In the genomic region with DNA sequence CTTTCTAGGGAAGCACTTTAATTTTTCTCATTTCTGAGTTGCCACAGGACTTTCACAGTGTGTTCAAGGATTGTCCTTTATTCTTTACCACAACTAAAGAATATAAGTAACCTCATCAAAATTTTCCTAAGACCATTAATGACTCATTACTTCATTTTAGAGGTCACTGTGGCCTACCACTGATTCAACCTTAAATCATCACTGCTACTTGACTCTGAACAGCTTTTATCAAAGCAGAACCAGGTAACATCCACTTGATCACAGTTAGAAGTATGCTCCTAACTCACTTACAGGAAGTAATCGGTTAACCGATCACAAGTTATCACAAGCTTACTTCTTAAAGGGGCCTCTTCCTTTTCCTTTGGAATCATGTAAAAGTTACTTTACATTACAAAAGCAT, we compare ENCODE assay signal across 17 cellular contexts. TPM values are rescaled to one million over a fixed set of nuclear protein-coding genes. Genes with fewer than 3 reads are reported as not detected.
DNase-seq lines count a peak whose midpoint lies in the region; ATAC-seq lines count a peak whose summit lies in the region.
"Had no signal": no experiment of that assay in that cellular context is flagged by ENCODE, and none has a peak within 500 bp of the region (broad histone marks: within the 10 kb centered on the region; RNA-seq: fewer than 3 reads in every experiment).

No MANE protein-coding gene starts in this region.

- no peaks in the 10 kb centered on the region for H3K9me3 Mint-ChIP-seq in stimulated activated naive CD8-positive, alpha-beta T cell treated with anti-CD3 and anti-CD28 coated beads, Interleukin-15, amount 100 ng/mL, for 72 hours
- H3K9me3 Mint-ChIP-seq: activated T-cell treated with anti-CD3 and anti-CD28 coated beads, Interleukin-2, amount 50 U/mL, for 4 hours; T-cell had no signal

- H3K27ac Mint-ChIP-seq in stimulated activated naive CD8-positive, alpha-beta T cell treated with anti-CD3 and anti-CD28 coated beads, Interleukin-15, amount 100 ng/mL, for 72 hours, result no peak overlapping the region
- H3K27ac Mint-ChIP-seq: T-cell had no signal

- H3K27me3 Mint-ChIP-seq in stimulated activated naive CD8-positive, alpha-beta T cell treated with anti-CD3 and anti-CD28 coated beads, Interleukin-15, amount 100 ng/mL, for 72 hours, result no peaks in the 10 kb centered on the region
- H3K27me3 Mint-ChIP-seq: T-cell had no signal

- peak; percentile 54 for ATAC-seq in stimulated activated naive CD8-positive, alpha-beta T cell treated with anti-CD3 and anti-CD28 coated beads, Interleukin-15, amount 100 ng/mL, for 72 hours
- ATAC-seq in HG02642 (IDR thresholded peaks at IDR 0.05; ENCODE audit: poor library complexity, unreplicated experiment), result no peak
- ATAC-seq: activated T-cell treated with anti-CD3 and anti-CD28 coated beads, Interleukin-2, amount 50 U/mL, for 4 hours; T-cell had no signal

- DNase-seq in NCI-H510A treated with DMSO at 0.1 percent for 48 hours (lab: John Stamatoyannopoulos, UW) (peak; percentile 27), NCI-H510A (lab: John Stamatoyannopoulos, UW) (no peak), SW480 (ENCODE audit: low spot score) (peak; percentile 95), iris pigment epithelial cell (ENCODE audit: low read depth) (peak; percentile 31), germinal center (ENCODE audit: low spot score) (no peak), cerebellum (ENCODE audit: low spot score) (no peak)
- no peak for DNase-seq in stimulated activated naive CD8-positive, alpha-beta T cell treated with anti-CD3 and anti-CD28 coated beads, Interleukin-15, amount 100 ng/mL, for 72 hours
- DNase-seq: activated CD4-positive, alpha-beta T cell treated with anti-CD3 and anti-CD28 coated beads for 48 hours; activated T-cell treated with anti-CD3 and anti-CD28 coated beads, Interleukin-2, amount 50 U/mL, for 4 hours; Calu3; dermis blood vessel endothelial cell; NCI-H2171; PC-9; T-cell had no signal

- H3K4me1 Mint-ChIP-seq in stimulated activated naive CD8-positive, alpha-beta T cell treated with anti-CD3 and anti-CD28 coated beads, Interleukin-15, amount 100 ng/mL, for 72 hours, result no peaks in the 10 kb centered on the region

- H3K4me3 Mint-ChIP-seq in stimulated activated naive CD8-positive, alpha-beta T cell treated with anti-CD3 and anti-CD28 coated beads, Interleukin-15, amount 100 ng/mL, for 72 hours, result no peak overlapping the region
- H3K4me3 Mint-ChIP-seq: activated T-cell treated with anti-CD3 and anti-CD28 coated beads, Interleukin-2, amount 50 U/mL, for 4 hours; T-cell had no signal

RNA-seq across cellular contexts. Expression of a gene that starts 39.8 kb away (rescaled TPM):
- total RNA-seq in cerebellum, result 7.6 TPM
- total RNA-seq: A673, smooth muscle cell had no signal

Comparison
In these comparisons a context has a peak if more than half of its experiments do, and no peak if none do; other contexts are left out.
1. DNase-seq: peak in NCI-H510A treated with DMSO at 0.1 percent for 48 hours (single experiment), SW480 (single experiment) and iris pigment epithelial cell (single experiment); none in NCI-H510A (single experiment), stimulated activated naive CD8-positive, alpha-beta T cell treated with anti-CD3 and anti-CD28 coated beads, Interleukin-15, amount 100 ng/mL, for 72 hours (0 of 2), germinal center (single experiment) and cerebellum (single experiment).